Comparison of ENCODE assay signal across 8 cellular contexts in the genomic region with DNA sequence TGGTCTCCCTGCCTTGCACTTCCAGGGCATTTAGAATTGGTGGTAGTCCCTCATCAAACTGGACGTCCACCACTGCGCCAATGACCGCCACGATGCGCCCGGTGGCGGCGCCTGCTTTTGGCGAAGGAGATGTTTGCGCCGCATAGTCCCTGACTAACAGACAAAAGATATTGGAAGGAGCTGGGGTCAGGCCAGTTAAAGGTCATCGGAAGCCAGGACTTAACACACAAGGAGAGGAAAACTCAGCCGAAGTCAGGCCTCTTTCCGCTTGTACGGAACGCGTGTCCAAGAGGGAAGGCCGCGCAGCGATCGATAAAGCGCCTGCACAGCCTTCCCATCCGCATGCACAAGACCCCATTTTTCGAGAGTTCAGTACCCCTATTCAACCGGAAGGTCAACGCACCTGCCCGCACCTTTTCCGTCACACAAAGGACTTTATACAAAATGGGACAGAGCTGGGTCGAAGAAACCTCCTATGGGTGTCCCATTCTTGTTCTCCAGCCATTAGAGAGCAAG. TPM values are rescaled to one million over a fixed set of nuclear protein-coding genes. Genes with fewer than 3 reads are reported as not detected.
A peak's percentile ranks its signal among the peaks of the same experiment; 100 is the strongest.
DNase-seq lines count a peak whose midpoint lies in the region; ATAC-seq and TF ChIP-seq lines count a peak whose summit lies in the region.

No MANE protein-coding gene starts in this region.

- no peak for DNase-seq in activated CD8-positive, alpha-beta memory T cell treated with anti-CD3 and anti-CD28 coated beads, Interleukin-2, amount 10 ng/mL, durations not matched to agents 7 days and 5 days
- DNase-seq in activated CD8-positive, alpha-beta memory T cell treated with anti-CD3 and anti-CD28 coated beads, Interleukin-2, amount 50 U/mL, for 4 hours, result no peak
- DNase-seq in activated T-helper 1 cell treated with anti-CD3 and anti-CD28 coated beads, Interleukin-12 subunit alpha, Interleukin-12 subunit beta, Interleukin-2, Interleukin-4 antibody, amounts not matched to agents 30 ng/mL and 10 ng/mL and 1 ng/mL, durations not matched to agents 14 hours and 24 hours and 36 hours (ENCODE audit: low spot score), result no peak
- DNase-seq in left ventricle myocardium superior, result no peak
- no peak for DNase-seq in retinal pigment epithelial cell (ENCODE audit: low read depth)
- DNase-seq in iPS-NIHi7 (ENCODE audit: extremely low spot score), result no peak
- DNase-seq in SIG-M5 treated with dmso at 0.1 percent for 504 hours (lab: John Stamatoyannopoulos, UW; ENCODE audit: unreplicated experiment), result no peak

- H3K4me3 ChIP-seq in retinal pigment epithelial cell (ENCODE audit: low read length), result peak overlapping the region; percentile 100

- no peaks in the 10 kb centered on the region for H3K9me3 Mint-ChIP-seq in activated CD8-positive, alpha-beta memory T cell treated with anti-CD3 and anti-CD28 coated beads, Interleukin-2, amount 10 ng/mL, durations not matched to agents 7 days and 5 days (ENCODE audit: low read depth)
- no peaks in the 10 kb centered on the region for H3K9me3 Mint-ChIP-seq in activated T-helper 1 cell treated with anti-CD3 and anti-CD28 coated beads, Interleukin-12 subunit alpha, Interleukin-12 subunit beta, Interleukin-2, Interleukin-4 antibody, amounts not matched to agents 30 ng/mL and 10 ng/mL and 1 ng/mL, durations not matched to agents 14 hours and 24 hours and 36 hours

- intact Hi-C loops in activated T-helper 1 cell treated with anti-CD3 and anti-CD28 coated beads, Interleukin-12 subunit alpha, Interleukin-12 subunit beta, Interleukin-2, Interleukin-4 antibody, amounts not matched to agents 30 ng/mL and 10 ng/mL and 1 ng/mL, durations not matched to agents 14 hours and 24 hours and 36 hours (cut with micrococcal nuclease), result loop anchor here (5.0 kb wide), 2 partner anchors 493 to 528 kb away; a partner anchor contains a TSS
- intact Hi-C loops in left ventricle myocardium superior (cut with micrococcal nuclease), result no loop called here

- no peak for TF ChIP-seq CTCF in retinal pigment epithelial cell (conservative IDR thresholded peaks at IDR 0.05; ENCODE audit: low read depth, low read length)

- no peak for ATAC-seq in activated CD8-positive, alpha-beta memory T cell treated with anti-CD3 and anti-CD28 coated beads, Interleukin-2, amount 10 ng/mL, durations not matched to agents 7 days and 5 days
- ATAC-seq in left ventricle myocardium superior, result peak; percentile 9
- ATAC-seq in GM19023 (IDR thresholded peaks at IDR 0.05; ENCODE audit: unreplicated experiment), result no peak

- CTCF ChIA-PET in activated CD8-positive, alpha-beta memory T cell treated with anti-CD3 and anti-CD28 coated beads, Interleukin-2, amount 10 ng/mL, durations not matched to agents 7 days and 5 days (lab: Charles Lee), result interaction anchor here (1.0 to 5.8 kb wide), 4 partner anchors 10 to 123 kb away, joined by 3 to 54 read pairs (median 13); a partner anchor contains a TSS

- H3K4me3 Mint-ChIP-seq in activated CD8-positive, alpha-beta memory T cell treated with anti-CD3 and anti-CD28 coated beads, Interleukin-2, amount 10 ng/mL, durations not matched to agents 7 days and 5 days, result peak overlapping the region; percentile 95
- peak overlapping the region; percentile 96 for H3K4me3 Mint-ChIP-seq in activated T-helper 1 cell treated with anti-CD3 and anti-CD28 coated beads, Interleukin-12 subunit alpha, Interleukin-12 subunit beta, Interleukin-2, Interleukin-4 antibody, amounts not matched to agents 30 ng/mL and 10 ng/mL and 1 ng/mL, durations not matched to agents 14 hours and 24 hours and 36 hours

- H3K36me3 Mint-ChIP-seq in activated CD8-positive, alpha-beta memory T cell treated with anti-CD3 and anti-CD28 coated beads, Interleukin-2, amount 10 ng/mL, durations not matched to agents 7 days and 5 days, result peaks cover 43% of the 10 kb centered on the region
- H3K36me3 Mint-ChIP-seq in activated T-helper 1 cell treated with anti-CD3 and anti-CD28 coated beads, Interleukin-12 subunit alpha, Interleukin-12 subunit beta, Interleukin-2, Interleukin-4 antibody, amounts not matched to agents 30 ng/mL and 10 ng/mL and 1 ng/mL, durations not matched to agents 14 hours and 24 hours and 36 hours (ENCODE audit: low read depth), result peaks cover 39% of the 10 kb centered on the region

- no peaks in the 10 kb centered on the region for H3K27me3 Mint-ChIP-seq in activated CD8-positive, alpha-beta memory T cell treated with anti-CD3 and anti-CD28 coated beads, Interleukin-2, amount 10 ng/mL, durations not matched to agents 7 days and 5 days
- H3K27me3 Mint-ChIP-seq in activated T-helper 1 cell treated with anti-CD3 and anti-CD28 coated beads, Interleukin-12 subunit alpha, Interleukin-12 subunit beta, Interleukin-2, Interleukin-4 antibody, amounts not matched to agents 30 ng/mL and 10 ng/mL and 1 ng/mL, durations not matched to agents 14 hours and 24 hours and 36 hours (ENCODE audit: insufficient read depth), result no peaks in the 10 kb centered on the region

- H3K4me1 Mint-ChIP-seq in activated CD8-positive, alpha-beta memory T cell treated with anti-CD3 and anti-CD28 coated beads, Interleukin-2, amount 10 ng/mL, durations not matched to agents 7 days and 5 days, result peaks cover 35% of the 10 kb centered on the region
- H3K4me1 Mint-ChIP-seq in activated T-helper 1 cell treated with anti-CD3 and anti-CD28 coated beads, Interleukin-12 subunit alpha, Interleukin-12 subunit beta, Interleukin-2, Interleukin-4 antibody, amounts not matched to agents 30 ng/mL and 10 ng/mL and 1 ng/mL, durations not matched to agents 14 hours and 24 hours and 36 hours (ENCODE audit: low read depth), result peaks cover 37% of the 10 kb centered on the region

- peak overlapping the region; percentile 98 for H3K27ac Mint-ChIP-seq in activated CD8-positive, alpha-beta memory T cell treated with anti-CD3 and anti-CD28 coated beads, Interleukin-2, amount 10 ng/mL, durations not matched to agents 7 days and 5 days
- peak overlapping the region; percentile 95 for H3K27ac Mint-ChIP-seq in activated T-helper 1 cell treated with anti-CD3 and anti-CD28 coated beads, Interleukin-12 subunit alpha, Interleukin-12 subunit beta, Interleukin-2, Interleukin-4 antibody, amounts not matched to agents 30 ng/mL and 10 ng/mL and 1 ng/mL, durations not matched to agents 14 hours and 24 hours and 36 hours

RNA-seq across cellular contexts. Expression of a gene that starts 0.5 kb away (rescaled TPM):
- 100 to 1,000 TPM; 583 to 726 TPM for total RNA-seq in activated CD8-positive, alpha-beta memory T cell treated with anti-CD3 and anti-CD28 coated beads, Interleukin-2, amount 10 ng/mL, durations not matched to agents 7 days and 5 days
- 714 and 716 TPM in 2 replicates for total RNA-seq in activated T-helper 1 cell treated with anti-CD3 and anti-CD28 coated beads, Interleukin-12 subunit alpha, Interleukin-12 subunit beta, Interleukin-2, Interleukin-4 antibody, amounts not matched to agents 30 ng/mL and 10 ng/mL and 1 ng/mL, durations not matched to agents 14 hours and 24 hours and 36 hours
- 3,327 TPM for total RNA-seq in left ventricle myocardium superior

RNA-seq across cellular contexts. Expression of a gene that starts 15.1 kb away (rescaled TPM):
- 100 to 1,000 TPM; 110 to 113 TPM for total RNA-seq in activated CD8-positive, alpha-beta memory T cell treated with anti-CD3 and anti-CD28 coated beads, Interleukin-2, amount 10 ng/mL, durations not matched to agents 7 days and 5 days
- total RNA-seq in activated T-helper 1 cell treated with anti-CD3 and anti-CD28 coated beads, Interleukin-12 subunit alpha, Interleukin-12 subunit beta, Interleukin-2, Interleukin-4 antibody, amounts not matched to agents 30 ng/mL and 10 ng/mL and 1 ng/mL, durations not matched to agents 14 hours and 24 hours and 36 hours, result 119 and 126 TPM in 2 replicates
- 34.7 TPM for total RNA-seq in left ventricle myocardium superior

RNA-seq across cellular contexts. Expression of a gene that starts 42.8 kb away (rescaled TPM):
- 100 to 1,000 TPM; 241 to 268 TPM for total RNA-seq in activated CD8-positive, alpha-beta memory T cell treated with anti-CD3 and anti-CD28 coated beads, Interleukin-2, amount 10 ng/mL, durations not matched to agents 7 days and 5 days
- total RNA-seq in activated T-helper 1 cell treated with anti-CD3 and anti-CD28 coated beads, Interleukin-12 subunit alpha, Interleukin-12 subunit beta, Interleukin-2, Interleukin-4 antibody, amounts not matched to agents 30 ng/mL and 10 ng/mL and 1 ng/mL, durations not matched to agents 14 hours and 24 hours and 36 hours, result 301 and 302 TPM in 2 replicates
- 137 TPM for total RNA-seq in left ventricle myocardium superior
